ENCODE assay signal across 8 cellular contexts in the genomic region with DNA sequence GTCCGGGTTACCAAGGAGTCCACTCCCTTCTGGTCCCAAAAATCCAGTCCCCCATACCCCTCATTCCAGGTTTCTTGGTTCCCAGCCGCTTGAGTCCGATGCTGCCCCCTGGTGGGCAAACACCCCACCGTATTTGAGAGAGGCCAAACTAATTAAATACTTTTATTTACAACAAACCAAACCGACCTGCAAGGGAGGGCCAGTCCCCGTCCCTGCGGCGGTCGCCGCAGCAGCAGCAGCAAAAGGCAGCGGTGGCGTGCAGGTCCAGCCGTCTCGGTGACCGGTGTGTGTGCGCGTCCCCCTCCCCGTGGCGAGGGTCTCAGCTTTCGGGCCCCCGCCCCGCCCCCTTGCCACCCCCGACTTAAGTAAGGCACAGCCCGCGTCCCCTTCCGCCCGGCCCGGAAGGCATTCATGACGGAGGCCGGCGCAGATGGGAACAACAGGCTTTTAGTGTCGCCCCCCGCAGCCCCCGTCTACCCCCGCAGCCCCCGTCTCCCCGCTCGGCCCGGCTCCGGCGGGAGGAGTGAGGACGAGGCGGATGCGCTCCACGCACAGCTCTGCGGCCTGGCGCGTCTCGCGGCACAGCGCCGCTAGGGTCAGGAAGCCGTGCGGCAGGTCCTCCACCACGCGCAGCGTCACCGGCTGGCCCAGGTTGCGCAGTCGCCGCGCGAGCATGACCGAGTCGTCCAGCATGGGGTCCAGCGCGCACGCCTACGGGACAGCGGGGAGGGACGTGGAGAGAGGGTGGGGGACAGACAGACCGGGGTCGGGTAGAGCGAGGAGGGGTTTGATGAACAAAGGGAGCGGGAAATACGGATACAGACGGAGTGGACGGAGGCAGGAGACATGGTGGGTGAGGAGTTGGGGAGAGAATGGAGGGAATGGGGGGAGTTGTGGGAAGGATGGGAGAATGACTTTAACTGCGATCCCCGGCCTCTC. TPM values are rescaled to one million over a fixed set of nuclear protein-coding genes. Genes with fewer than 3 reads are reported as not detected.
A peak's percentile ranks its signal among the peaks of the same experiment; 100 is the strongest.
DNase-seq lines count a peak whose midpoint lies in the region; ATAC-seq and TF ChIP-seq lines count a peak whose summit lies in the region.

No MANE protein-coding gene starts in this region.

- peak overlapping the region; percentile 45 for H3K27ac Mint-ChIP-seq in activated CD4-positive, alpha-beta memory T cell treated with anti-CD3 and anti-CD28 coated beads for 36 hours

- POLR2A ChIA-PET in A673 (lab: Charles Lee; ENCODE audit: low non-redundant PET) = interaction anchor here (0.6 kb wide), 1 partner anchor 154 kb away, joined by 3 read pairs; no protein-coding TSS in a partner anchor
- POLR2A ChIA-PET in activated CD4-positive, alpha-beta memory T cell treated with anti-CD3 and anti-CD28 coated beads for 36 hours (lab: Charles Lee) = no interaction called here

- intact Hi-C loops in A673 (cut with micrococcal nuclease; ENCODE audit: unreplicated experiment) (loop anchor here (5.0 kb wide), 1 partner anchor 294 kb away; no protein-coding TSS in a partner anchor), lower lobe of right lung (cut with DNase I) (no loop called here)
- intact Hi-C loops in activated CD4-positive, alpha-beta memory T cell treated with anti-CD3 and anti-CD28 coated beads for 36 hours (cut with micrococcal nuclease) = no loop called here

- H3K9me3 Mint-ChIP-seq in activated CD4-positive, alpha-beta memory T cell treated with anti-CD3 and anti-CD28 coated beads for 36 hours = no peaks in the 10 kb centered on the region

- peak; percentile 86 for DNase-seq in A673 (ENCODE audit: low spot score)
- peak; percentile 53 for DNase-seq in GM19238 (ENCODE audit: insufficient read length, low spot score)
- peak; percentile 37 for DNase-seq in NCI-H524 treated with DMSO at 0.1 percent for 48 hours (lab: John Stamatoyannopoulos, UW)
- peak; percentile 78 for DNase-seq in activated CD4-positive, alpha-beta memory T cell treated with anti-CD3 and anti-CD28 coated beads for 36 hours
- peak; percentile 86 for DNase-seq in lower lobe of right lung
- DNase-seq in stimulated activated CD4-positive, alpha-beta T cell treated with anti-CD3 and anti-CD28 coated beads, Interleukin-4, amount 100 ng/mL, for 4 hours = peak; percentile 62 to 77

- H3K4me1 ChIP-seq in A673 (ENCODE audit: insufficient read depth, low read length, poor library complexity, severe bottlenecking) (peaks cover 6% of the 10 kb centered on the region), duodenal mucosa (ENCODE audit: control insufficient read depth in 1 of 2, insufficient read depth in 2 of 2, low read length in 2 of 2) (peaks cover 8 to 16% of the 10 kb centered on the region in 2 donors), lower lobe of right lung (peaks cover 17% of the 10 kb centered on the region)

- H3K9me3 ChIP-seq in A673 (ENCODE audit: low read depth, low read length, poor library complexity, severe bottlenecking) (no peaks in the 10 kb centered on the region), duodenal mucosa (ENCODE audit: control insufficient read depth in 1 of 2, low read length in 2 of 2) (no peaks in the 10 kb centered on the region), lower lobe of right lung (no peaks in the 10 kb centered on the region)

- H3K27me3 Mint-ChIP-seq in activated CD4-positive, alpha-beta memory T cell treated with anti-CD3 and anti-CD28 coated beads for 36 hours = no peaks in the 10 kb centered on the region

- peaks cover 5% of the 10 kb centered on the region for H3K36me3 Mint-ChIP-seq in activated CD4-positive, alpha-beta memory T cell treated with anti-CD3 and anti-CD28 coated beads for 36 hours

- H3K4me3 ChIP-seq in A673 (ENCODE audit: low read depth, low read length, poor library complexity, severe bottlenecking) (peak overlapping the region; percentile 55), duodenal mucosa (ENCODE audit: low read depth in 1 of 2, low read length in 2 of 2) (peak overlapping the region; percentile 56 to 68), lower lobe of right lung (peak overlapping the region; percentile 66)

- TF ChIP-seq CTCF in A673 (conservative IDR thresholded peaks at IDR 0.05; ENCODE audit: low read depth, low read length) (peak; percentile 90), lower lobe of right lung (IDR thresholded peaks at IDR 0.05) (peak; percentile 74)

- H3K9ac ChIP-seq in duodenal mucosa (ENCODE audit: low read depth in 1 of 2, low read length in 2 of 2) = peak overlapping the region; percentile 33 to 54

- H3K27me3 ChIP-seq in A673 (replicated peaks; ENCODE audit: insufficient read depth, low read depth, low read length, poor library complexity) (no peaks in the 10 kb centered on the region), duodenal mucosa (ENCODE audit: control insufficient read depth in 1 of 2, insufficient read depth in 2 of 2, low read length in 2 of 2) (no peaks in the 10 kb centered on the region), lower lobe of right lung (ENCODE audit: low read depth) (no peaks in the 10 kb centered on the region)

- H3K36me3 ChIP-seq in A673 (ENCODE audit: insufficient read depth, low read length, poor library complexity, severe bottlenecking) (no peaks in the 10 kb centered on the region), duodenal mucosa (ENCODE audit: control insufficient read depth in 1 of 2, insufficient read depth in 2 of 2, low read length in 2 of 2) (peaks cover 0 to 1% of the 10 kb centered on the region in 2 donors), lower lobe of right lung (no peaks in the 10 kb centered on the region)

- peaks cover 35% of the 10 kb centered on the region for H3K4me1 Mint-ChIP-seq in activated CD4-positive, alpha-beta memory T cell treated with anti-CD3 and anti-CD28 coated beads for 36 hours (ENCODE audit: low read depth)

- no TSS peak for BruUV-seq in A673 (replicated peaks; lab: Mats Ljungman, UMichigan)

- peak overlapping the region; percentile 71 for H3K4me3 Mint-ChIP-seq in activated CD4-positive, alpha-beta memory T cell treated with anti-CD3 and anti-CD28 coated beads for 36 hours

- CTCF ChIA-PET in A673 (lab: Charles Lee) = interaction anchor here (0.6 to 1.5 kb wide), 2 partner anchors 22 to 269 kb away, joined by 3 read pairs; no protein-coding TSS in a partner anchor
- CTCF ChIA-PET in activated CD4-positive, alpha-beta memory T cell treated with anti-CD3 and anti-CD28 coated beads for 36 hours (lab: Charles Lee) = interaction anchor here (0.8 to 4.5 kb wide), 10 partner anchors 9 to 291 kb away, joined by 3 to 17 read pairs (median 4); a partner anchor contains a TSS

- ATAC-seq in lower lobe of right lung (peak; percentile 81 to 82), GM21360 (IDR thresholded peaks at IDR 0.05; ENCODE audit: unreplicated experiment) (no peak)

- H3K27ac ChIP-seq in A673 (ENCODE audit: low read depth, low read length, poor library complexity, severe bottlenecking) (no peak overlapping the region), duodenal mucosa (ENCODE audit: low read depth, low read length) (no peak overlapping the region), lower lobe of right lung (peak overlapping the region; percentile 56)

RNA-seq across cellular contexts. Expression of a gene that starts 11.5 kb away (rescaled TPM):
- not detected in 2 replicates for total RNA-seq in A673 (2021)
- not detected for total RNA-seq in activated CD4-positive, alpha-beta memory T cell treated with anti-CD3 and anti-CD28 coated beads for 36 hours
- not detected for total RNA-seq in lower lobe of right lung

RNA-seq across cellular contexts. Expression of a gene that starts 25.6 kb away (rescaled TPM):
- total RNA-seq in A673 (2021) = 6.8 and 7.6 TPM in 2 replicates
- total RNA-seq in activated CD4-positive, alpha-beta memory T cell treated with anti-CD3 and anti-CD28 coated beads for 36 hours = 10 to 100 TPM; 31.6 to 31.8 TPM
- total RNA-seq in lower lobe of right lung = 3.2 TPM

RNA-seq across cellular contexts. Expression of a gene that starts 41.1 kb away (rescaled TPM):
- total RNA-seq in A673 (2021) (not detected in 2 replicates), lower lobe of right lung (159 TPM)
- not detected for total RNA-seq in activated CD4-positive, alpha-beta memory T cell treated with anti-CD3 and anti-CD28 coated beads for 36 hours

Comparison
In these comparisons a context has a peak if more than half of its experiments do, and no peak if none do; other contexts are left out.
1. RNA of a gene that starts 41.1 kb away (total RNA-seq): 159 TPM in lower lobe of right lung (single experiment); not detected in activated CD4-positive, alpha-beta memory T cell treated with anti-CD3 and anti-CD28 coated beads for 36 hours and not detected in A673; every median in the first group is over 100 times any median in the second.
2. Peak in every context shown above with its lines, with median percentiles within 50 percentile points of each other: DNase-seq and H3K4me3 ChIP-seq.